ENCODE assay signal across 24 cellular contexts in the genomic region with DNA sequence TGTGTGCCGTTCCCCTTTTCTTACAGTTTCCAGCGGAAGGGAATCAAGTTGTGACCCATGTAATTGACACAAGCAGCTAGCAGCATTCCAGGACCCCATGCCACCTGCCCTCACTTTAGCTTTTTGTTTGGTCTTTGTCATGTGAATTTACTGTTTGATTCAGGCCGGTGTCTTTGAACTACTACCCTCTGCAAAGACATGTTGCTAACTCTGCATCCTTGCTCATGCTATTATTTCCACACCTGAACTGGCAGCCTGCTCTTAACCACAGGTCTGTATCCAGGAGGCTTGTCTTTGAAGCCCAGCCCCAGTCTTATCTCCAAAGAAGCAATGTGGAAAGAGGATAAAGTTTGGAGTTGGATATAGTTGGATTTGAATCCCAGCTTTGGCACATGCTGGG. TPM values are rescaled to one million over a fixed set of nuclear protein-coding genes. Genes with fewer than 3 reads are reported as not detected.
DNase-seq lines count a peak whose midpoint lies in the region; ATAC-seq, FAIRE-seq and TF ChIP-seq lines count a peak whose summit lies in the region.
"Had no signal": no experiment of that assay in that cellular context is flagged by ENCODE, and none has a peak within 500 bp of the region (broad histone marks: within the 10 kb centered on the region; RNA-seq: fewer than 3 reads in every experiment).

No MANE protein-coding gene starts in this region.

- peak overlapping the region in 1 of 4 experiments; percentile 8; a peak in 1 of 8 replicates for H3K4me3 ChIP-seq in H1 (ENCODE audit: extremely low read depth in 1 of 4, insufficient read depth in 2 of 4, low read depth in 3 of 4, low read length in 4 of 4)
- H3K4me3 ChIP-seq: breast epithelium, GM23248, mucosa of descending colon, SK-N-MC had no signal

- peaks cover 0 to 66% of the 10 kb centered on the region in 2 experiments for H3K79me2 ChIP-seq in H1 (ENCODE audit: control insufficient read depth in 1 of 2, insufficient read depth in 2 of 2, low read length in 2 of 2)

- peak; percentile 55 for FAIRE-seq in H1 (lab: Jason Lieb, UNC)
- FAIRE-seq: A204.1, endometrium had no signal

- H3K27me3 ChIP-seq in H1 (replicated peaks in 1 of 4; ENCODE audit: control insufficient read depth in 3 of 4, extremely low read depth in 1 of 4, insufficient read depth in 3 of 4, low read length in 3 of 4) = no peaks in the 10 kb centered on the region
- H3K27me3 ChIP-seq: breast epithelium had no signal

- no peak overlapping the region for H4K91ac ChIP-seq in H1 (replicated peaks; ENCODE audit: insufficient read length, low read length)

- peaks cover 46% of the 10 kb centered on the region for H3K36me3 Mint-ChIP-seq in activated T-cell treated with anti-CD3 and anti-CD28 coated beads, Interleukin-2, amount 50 U/mL, for 24 hours (ENCODE audit: low read depth)
- H3K36me3 Mint-ChIP-seq in activated T-cell treated with anti-CD3 and anti-CD28 coated beads, Interleukin-2, amount 50 U/mL, for 4 hours (ENCODE audit: insufficient read depth) = peaks cover 2% of the 10 kb centered on the region
- no peaks in the 10 kb centered on the region for H3K36me3 Mint-ChIP-seq in mesothelial cell of epicardium
- H3K36me3 Mint-ChIP-seq in type B pancreatic cell = peaks cover 4% of the 10 kb centered on the region
- H3K36me3 Mint-ChIP-seq in chondrocyte (ENCODE audit: low read depth) = peaks cover 3% of the 10 kb centered on the region

- H2BK20ac ChIP-seq in H1 (ENCODE audit: low read length) = no peak overlapping the region

- CTCF ChIA-PET in H1 (lab: Charles Lee; ENCODE audit: partially characterized antibody) = interaction anchor here (1.0 to 1.7 kb wide), 5 partner anchors 8 to 183 kb away, joined by 3 to 6 read pairs (median 4); no protein-coding TSS in a partner anchor

- no peak overlapping the region for H2BK120ac ChIP-seq in H1 (replicated peaks; ENCODE audit: low read depth, low read length)

- ATAC-seq in activated T-cell treated with anti-CD3 and anti-CD28 coated beads, Interleukin-2, amount 50 U/mL, for 4 hours = no peak
- ATAC-seq in GM19463 (IDR thresholded peaks at IDR 0.05; ENCODE audit: unreplicated experiment) = no peak
- ATAC-seq: activated CD8-positive, alpha-beta T cell treated with anti-CD3 and anti-CD28 coated beads for 36 hours had no signal

- no peaks in the 10 kb centered on the region for H3K27me3 Mint-ChIP-seq in activated T-cell treated with anti-CD3 and anti-CD28 coated beads, Interleukin-2, amount 50 U/mL, for 24 hours
- H3K27me3 Mint-ChIP-seq in activated T-cell treated with anti-CD3 and anti-CD28 coated beads, Interleukin-2, amount 50 U/mL, for 4 hours (ENCODE audit: low read depth) = no peaks in the 10 kb centered on the region
- H3K27me3 Mint-ChIP-seq in mesothelial cell of epicardium (ENCODE audit: low read depth) (no peaks in the 10 kb centered on the region), type B pancreatic cell (no peaks in the 10 kb centered on the region), chondrocyte (ENCODE audit: low read depth) (no peaks in the 10 kb centered on the region)
- H3K27me3 Mint-ChIP-seq: activated CD8-positive, alpha-beta T cell treated with anti-CD3 and anti-CD28 coated beads for 36 hours; IgD-negative memory B cell had no signal

- no peaks in the 10 kb centered on the region for H3K9me3 ChIP-seq in H1 (ENCODE audit: insufficient read depth in 2 of 2, low read depth in 1 of 2, low read length in 1 of 2)
- H3K9me3 ChIP-seq: breast epithelium, mucosa of descending colon had no signal

- no peak overlapping the region for H3K4me3 Mint-ChIP-seq in activated T-cell treated with anti-CD3 and anti-CD28 coated beads, Interleukin-2, amount 50 U/mL, for 24 hours
- H3K4me3 Mint-ChIP-seq in activated T-cell treated with anti-CD3 and anti-CD28 coated beads, Interleukin-2, amount 50 U/mL, for 4 hours = no peak overlapping the region
- no peak overlapping the region for H3K4me3 Mint-ChIP-seq in mesothelial cell of epicardium
- H3K4me3 Mint-ChIP-seq in type B pancreatic cell = no peak overlapping the region
- no peak overlapping the region for H3K4me3 Mint-ChIP-seq in chondrocyte (ENCODE audit: unreplicated experiment)
- H3K4me3 Mint-ChIP-seq: activated CD8-positive, alpha-beta T cell treated with anti-CD3 and anti-CD28 coated beads for 36 hours; IgD-negative memory B cell had no signal

- no peak for DNase-seq in activated T-cell treated with anti-CD3 and anti-CD28 coated beads, Interleukin-2, amount 50 U/mL, for 24 hours
- no peak for DNase-seq in activated T-cell treated with anti-CD3 and anti-CD28 coated beads, Interleukin-2, amount 50 U/mL, for 4 hours
- DNase-seq in H1 (ENCODE audit: low read depth in 1 of 2, low spot score in 2 of 2) (peak in 1 of 2 experiments; percentile 23), mesothelial cell of epicardium (ENCODE audit: low spot score in 2 of 2, unreplicated experiment in 2 of 2) (no peak), type B pancreatic cell (ENCODE audit: extremely low spot score, unreplicated experiment) (no peak), activated gamma-delta T cell (lab: John Stamatoyannopoulos, UW) (no peak), chondrocyte (ENCODE audit: low spot score) (no peak)
- DNase-seq: activated CD8-positive, alpha-beta T cell treated with anti-CD3 and anti-CD28 coated beads for 36 hours; activated naive CD4-positive, alpha-beta T cell; activated T-cell treated with anti-CD3 and anti-CD28 coated beads for 4 hours; cortex of kidney; mucosa of descending colon; NCI-H1436; NCI-H2171; RPMI8226; stimulated activated CD4-positive, alpha-beta T cell treated with anti-CD3 and anti-CD28 coated beads, Interleukin-4, amount 100 ng/mL, for 24 hours; trophoblast cell had no signal

- H3K14ac ChIP-seq in H1 (ENCODE audit: insufficient read length) = no peak overlapping the region

- H3K4me1 Mint-ChIP-seq in activated T-cell treated with anti-CD3 and anti-CD28 coated beads, Interleukin-2, amount 50 U/mL, for 24 hours (ENCODE audit: low read depth) = peaks cover 83% of the 10 kb centered on the region
- H3K4me1 Mint-ChIP-seq in activated T-cell treated with anti-CD3 and anti-CD28 coated beads, Interleukin-2, amount 50 U/mL, for 4 hours (ENCODE audit: low read depth) = peaks cover 81% of the 10 kb centered on the region
- H3K4me1 Mint-ChIP-seq in mesothelial cell of epicardium (peaks cover 8% of the 10 kb centered on the region), type B pancreatic cell (ENCODE audit: unreplicated experiment) (peaks cover 54% of the 10 kb centered on the region), chondrocyte (ENCODE audit: low read depth) (peaks cover 38% of the 10 kb centered on the region)

- H2AK5ac ChIP-seq in H1 (ENCODE audit: low read depth, low read length) = no peak overlapping the region

- TF ChIP-seq CTCF in H1 (IDR thresholded peaks at IDR 0.05; ENCODE audit: control extremely low read depth in 1 of 3, insufficient read depth in 1 of 3, low read depth in 1 of 3, low read length in 3 of 3) (no peak), mesothelial cell of epicardium (IDR thresholded peaks at IDR 0.05; ENCODE audit: unreplicated experiment) (no peak), type B pancreatic cell (conservative IDR thresholded peaks at IDR 0.05) (no peak), chondrocyte (IDR thresholded peaks at IDR 0.05) (no peak)

- no peak overlapping the region for H2BK5ac ChIP-seq in H1 (ENCODE audit: low read depth, low read length)

- no peak overlapping the region for H3K23ac ChIP-seq in H1 (ENCODE audit: insufficient read length)

- H3K36me3 ChIP-seq in H1 (ENCODE audit: control insufficient read depth in 2 of 4, insufficient read depth in 4 of 4, low read length in 3 of 4) = no peaks in the 10 kb centered on the region
- H3K36me3 ChIP-seq: breast epithelium had no signal

- no peaks in the 10 kb centered on the region for H3K9me3 Mint-ChIP-seq in activated T-cell treated with anti-CD3 and anti-CD28 coated beads, Interleukin-2, amount 50 U/mL, for 24 hours
- no peaks in the 10 kb centered on the region for H3K9me3 Mint-ChIP-seq in activated T-cell treated with anti-CD3 and anti-CD28 coated beads, Interleukin-2, amount 50 U/mL, for 4 hours
- H3K9me3 Mint-ChIP-seq in mesothelial cell of epicardium (no peaks in the 10 kb centered on the region), type B pancreatic cell (no peaks in the 10 kb centered on the region), chondrocyte (ENCODE audit: low read depth) (no peaks in the 10 kb centered on the region)
- H3K9me3 Mint-ChIP-seq: activated CD8-positive, alpha-beta T cell treated with anti-CD3 and anti-CD28 coated beads for 36 hours; IgD-negative memory B cell had no signal

- TF ChIP-seq EP300 in H1 (IDR thresholded peaks at IDR 0.05; ENCODE audit: borderline replicate concordance in 1 of 2, low read depth in 2 of 2, low read length in 2 of 2) = peak in 1 of 2 experiments; percentile 18; a peak in 1 of 3 replicates

- peaks cover 13% of the 10 kb centered on the region for H3K79me1 ChIP-seq in H1 (ENCODE audit: low read depth, low read length)

- TF ChIP-seq POLR2A in H1 (IDR thresholded peaks at IDR 0.05; ENCODE audit: control extremely low read depth in 1 of 2, low read depth in 2 of 2, low read length in 2 of 2) = no peak

- WGBS in H1 (ENCODE audit: extremely low coverage in 1 of 2, insufficient coverage in 1 of 2, insufficient read length in 1 of 2, insufficient replicate concordance in 2 of 2, low coverage in 1 of 2, low lambda C conversion rate in 2 of 2, missing lambda C conversion rate in 1 of 2), 2 experiments = 27% methylated on average over 3 of the region's 3 CpGs; no CpG with 5 or more reads in 1 of the 2 experiments

- no peak overlapping the region for H3K27ac ChIP-seq in H1 (ENCODE audit: low read depth, low read length)
- H3K27ac ChIP-seq: breast epithelium, GM23248, SK-N-MC had no signal

- no peak overlapping the region for H2BK12ac ChIP-seq in H1 (ENCODE audit: low read depth, low read length)

- H3K23me2 ChIP-seq in H1 (ENCODE audit: low read depth, low read length) = no peaks in the 10 kb centered on the region

- H3K4me1 ChIP-seq in H1 (replicated peaks in 1 of 4; ENCODE audit: control insufficient read depth in 3 of 4, insufficient read depth in 4 of 4, low read length in 3 of 4) = peaks cover 6 to 29% (median 9%) of the 10 kb centered on the region in 4 experiments

- H3K4ac ChIP-seq in H1 (replicated peaks; ENCODE audit: insufficient read length, low read depth, low read length) = no peak overlapping the region

- peak overlapping the region; percentile 3 for H3K27ac Mint-ChIP-seq in activated T-cell treated with anti-CD3 and anti-CD28 coated beads, Interleukin-2, amount 50 U/mL, for 24 hours
- H3K27ac Mint-ChIP-seq in mesothelial cell of epicardium = peak overlapping the region; percentile 10
- peak overlapping the region; percentile 59 for H3K27ac Mint-ChIP-seq in type B pancreatic cell
- no peak overlapping the region for H3K27ac Mint-ChIP-seq in chondrocyte (ENCODE audit: unreplicated experiment)
- H3K27ac Mint-ChIP-seq: activated CD8-positive, alpha-beta T cell treated with anti-CD3 and anti-CD28 coated beads for 36 hours had no signal

- H2AFZ ChIP-seq in H1 (ENCODE audit: low read length) = no peak overlapping the region
- H2AFZ ChIP-seq: GM23248 had no signal

- H3K4me2 ChIP-seq in H1 (ENCODE audit: insufficient read depth in 1 of 2, low read depth in 2 of 2, low read length in 2 of 2) = peak overlapping the region; percentile 30 to 55

- peaks cover 23 to 25% of the 10 kb centered on the region in 2 experiments for H4K20me1 ChIP-seq in H1 (replicated peaks in 1 of 2; ENCODE audit: control insufficient read depth in 1 of 2, insufficient read depth in 2 of 2, low read length in 2 of 2)

- no peak overlapping the region for H3K56ac ChIP-seq in H1 (replicated peaks; ENCODE audit: insufficient read length, low read depth, low read length)

- no peak overlapping the region for H4K5ac ChIP-seq in H1 (ENCODE audit: insufficient read length, low read depth, low read length)

- TF ChIP-seq RAD21 in H1 (IDR thresholded peaks at IDR 0.05 in 1 of 2, conservative IDR thresholded peaks at IDR 0.05 in 1 of 2; ENCODE audit: low read depth in 2 of 2, low read length in 2 of 2) = no peak

- H4K8ac ChIP-seq in H1 (ENCODE audit: extremely low read depth, insufficient read depth, low read length) = no peak overlapping the region

- POLR2A ChIA-PET in H1 (lab: Charles Lee; ENCODE audit: partially characterized antibody) = interaction anchor here (1.0 kb wide), 1 partner anchor 9 kb away, joined by 3 read pairs; no protein-coding TSS in a partner anchor

- H3K18ac ChIP-seq in H1 (ENCODE audit: extremely low read depth, low read length) = no peak overlapping the region

- H3K9ac ChIP-seq in H1 (replicated peaks in 1 of 4; ENCODE audit: extremely low read depth in 1 of 4, low read depth in 3 of 4, low read length in 3 of 4) = no peak overlapping the region
- H3K9ac ChIP-seq: GM23248 had no signal

- no peak overlapping the region for H2BK15ac ChIP-seq in H1 (ENCODE audit: low read length)

RNA-seq across cellular contexts. Expression of gene RALY, which starts 52.2 kb away (rescaled TPM):
- 100 to 1,000 TPM; 142 to 148 (median 144) TPM for total RNA-seq in activated T-cell treated with anti-CD3 and anti-CD28 coated beads, Interleukin-2, amount 50 U/mL, for 4 hours
- total RNA-seq in H1 (2021; fragmentation: NEBNext Ultra II Directional; extraction: Animal tissue kit (Norgen Biotek cat#: 25700)) = 148 and 150 TPM in 2 replicates
- 133 and 185 TPM in 2 replicates for polyA plus RNA-seq in H1 (2011; rRNA removed)
- polyA plus RNA-seq in H1 (2011; cell fraction: cytosol; rRNA removed) = 176 TPM
- polyA plus RNA-seq in H1 (2011; cell fraction: nucleus; rRNA removed) = 127 TPM
- polyA plus RNA-seq in H1 (2012, experiment 1 of 2) = 102 to 160 TPM (median 153 TPM) in 4 replicates
- polyA plus RNA-seq in H1 (2012, experiment 2 of 2) = 148 TPM
- polyA plus RNA-seq in H1 (2013, experiment 1 of 2) = 96.1 TPM
- 94.3 TPM for polyA plus RNA-seq in H1 (2013, experiment 2 of 2)
- polyA minus RNA-seq in H1 (2011; rRNA and poly(A)+ RNA removed) = 65.8 and 87.5 TPM in 2 replicates
- polyA minus RNA-seq in H1 (2011; cell fraction: cytosol; rRNA and poly(A)+ RNA removed) = 75.6 TPM
- polyA minus RNA-seq in H1 (2011; cell fraction: nucleus; rRNA and poly(A)+ RNA removed) = 64.8 TPM
- 139 to 141 TPM (median 140 TPM) in 3 replicates for total RNA-seq in mesothelial cell of epicardium
- 200 and 215 TPM in 2 replicates for total RNA-seq in type B pancreatic cell (ENCODE audit: low replicate concordance)
- 78.7 to 169 TPM (median 168 TPM) in 3 replicates for total RNA-seq in chondrocyte
